ENCODE assay signal across 12 cellular contexts in the genomic region with DNA sequence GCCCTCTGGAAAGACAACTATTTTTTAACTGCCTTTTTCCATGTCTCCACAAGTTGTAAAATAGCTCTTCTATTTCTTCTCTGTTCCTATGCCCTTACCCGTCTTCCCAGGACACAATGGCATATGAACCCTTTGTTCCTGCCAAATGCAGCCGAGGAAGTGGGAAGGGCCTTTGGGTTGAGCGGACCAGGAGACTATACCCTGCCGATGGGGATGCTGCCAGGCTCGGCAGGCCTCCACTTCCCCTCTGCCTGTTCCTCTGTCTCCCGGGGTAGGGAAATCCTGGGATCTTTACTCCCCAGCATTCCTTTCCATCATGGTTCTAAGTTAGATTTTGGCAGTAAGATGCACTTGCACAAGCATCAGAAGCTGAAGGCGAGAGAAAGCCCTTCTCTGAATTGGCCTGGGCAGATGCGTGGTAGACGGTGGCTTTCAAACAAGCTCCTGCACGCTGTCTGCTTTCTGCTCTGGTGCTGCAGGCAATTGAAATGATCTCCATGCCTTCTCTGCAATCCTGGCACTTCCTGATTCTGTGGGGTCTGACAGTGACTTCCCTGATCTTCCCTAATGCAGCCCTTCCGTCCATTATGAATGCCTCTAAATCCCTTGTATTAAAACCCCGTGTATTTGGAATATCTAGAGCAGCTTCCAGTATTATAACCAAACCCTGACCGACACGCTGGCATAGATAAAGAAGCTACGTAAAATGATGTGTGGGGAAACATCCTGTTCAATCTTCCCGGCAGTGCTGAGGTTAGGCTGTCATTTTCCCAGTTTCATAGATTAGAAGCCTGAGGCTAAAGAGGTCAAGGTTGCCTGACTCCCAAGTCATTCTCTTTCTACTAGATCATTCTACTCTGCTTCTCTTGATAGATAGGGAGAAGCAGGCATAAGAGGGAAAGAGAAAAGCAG.
DNase-seq lines count a peak whose midpoint lies in the region; ATAC-seq and TF ChIP-seq lines count a peak whose summit lies in the region.
"Had no signal": no experiment of that assay in that cellular context is flagged by ENCODE, and none has a peak within 500 bp of the region (broad histone marks: within the 10 kb centered on the region; RNA-seq: fewer than 3 reads in every experiment).

No MANE protein-coding gene starts in this region.

- H3K9me3 ChIP-seq in lung (ENCODE audit: control insufficient read depth in 2 of 2, insufficient read depth in 1 of 2, low read length in 1 of 2): no peaks in the 10 kb centered on the region
- H3K9me3 ChIP-seq in testis: no peaks in the 10 kb centered on the region

- H3K4me1 ChIP-seq in lung (ENCODE audit: control insufficient read depth in 2 of 2, insufficient read depth in 2 of 2, low read length in 2 of 2): peaks cover 29 to 37% of the 10 kb centered on the region in 2 donors
- peaks cover 54% of the 10 kb centered on the region for H3K4me1 ChIP-seq in testis

- H3K4me3 ChIP-seq in coronary artery: no peak overlapping the region
- H3K4me3 ChIP-seq in lung: no peak overlapping the region
- no peak overlapping the region for H3K4me3 ChIP-seq in testis

- TF ChIP-seq POLR2A in testis (IDR thresholded peaks at IDR 0.05): no peak

- no peaks in the 10 kb centered on the region for H3K27me3 ChIP-seq in lung (ENCODE audit: control insufficient read depth, insufficient read depth)
- H3K27me3 ChIP-seq in testis: no peaks in the 10 kb centered on the region

- TF ChIP-seq CTCF in coronary artery (IDR thresholded peaks at IDR 0.05) (no peak), lung (IDR thresholded peaks at IDR 0.05; ENCODE audit: control extremely low read depth, extremely low read depth) (no peak), testis (IDR thresholded peaks at IDR 0.05) (no peak)

- WGBS in lung, 2 donors: 55 to 63% methylated on average over 16 of the region's 16 CpGs
- WGBS in testis, 2 donors: 68 to 75% methylated on average over 16 of the region's 16 CpGs

- DNase-seq in RPMI7951 (ENCODE audit: low read depth) (peak; percentile 56), coronary artery (ENCODE audit: low spot score) (no peak), lung (ENCODE audit: low spot score) (no peak), testis (peak; percentile 37), NCI-H2196 treated with DMSO at 0.1 percent for 48 hours (lab: John Stamatoyannopoulos, UW; ENCODE audit: unreplicated experiment) (no peak), DMS53 (lab: John Stamatoyannopoulos, UW) (no peak)
- DNase-seq: endodermal cell; NCI-H524 treated with DMSO at 0.1 percent for 48 hours; SHP77; stimulated activated CD4-positive, alpha-beta T cell treated with anti-CD3 and anti-CD28 coated beads, Interleukin-2, amount 100 ng/mL, for 24 hours; stimulated activated naive B cell treated with anti-CD40 and anti-IgM and Interleukin-4, amounts not matched to agents 10 μg/mL and 1 μg/mL and 100 μg/mL, for 72 hours had no signal

- ATAC-seq in lung (ENCODE audit: insufficient read depth, low FRiP score) (no peak), GM19023 (IDR thresholded peaks at IDR 0.05; ENCODE audit: unreplicated experiment) (no peak)
- ATAC-seq: stimulated activated naive B cell treated with anti-CD40 and anti-IgM and Interleukin-4, amounts not matched to agents 10 μg/mL and 1 μg/mL and 100 μg/mL, for 72 hours had no signal

- intact Hi-C loops in testis (cut with DNase I; ENCODE audit: low total_unique reads): loop anchor here (5.0 kb wide), 1 partner anchor 33 kb away; no protein-coding TSS in a partner anchor

- H3K27ac ChIP-seq in coronary artery: peak overlapping the region; percentile 92 to 96
- H3K27ac ChIP-seq in lung (ENCODE audit: low read depth in 1 of 2, low read length in 1 of 2): peak overlapping the region; percentile 82 to 92
- H3K27ac ChIP-seq in testis: peak overlapping the region; percentile 84 to 89

- H3K36me3 ChIP-seq in lung (ENCODE audit: control insufficient read depth in 2 of 2, insufficient read depth in 2 of 2, low read length in 2 of 2): no peaks in the 10 kb centered on the region
- no peaks in the 10 kb centered on the region for H3K36me3 ChIP-seq in testis (ENCODE audit: low read depth, missing control alignments)

Comparison
In these comparisons a context has a peak if more than half of its experiments do, and no peak if none do; other contexts are left out.
1. DNase-seq: peak in RPMI7951 (single experiment) and testis (single experiment); none in coronary artery (single experiment), lung (single experiment), NCI-H2196 treated with DMSO at 0.1 percent for 48 hours (single experiment) and DMS53 (single experiment).
2. Peak in every context shown above with its lines, with median percentiles within 50 percentile points of each other: H3K27ac ChIP-seq.